ENCODE assay signal across 41 cellular contexts in the genomic region with DNA sequence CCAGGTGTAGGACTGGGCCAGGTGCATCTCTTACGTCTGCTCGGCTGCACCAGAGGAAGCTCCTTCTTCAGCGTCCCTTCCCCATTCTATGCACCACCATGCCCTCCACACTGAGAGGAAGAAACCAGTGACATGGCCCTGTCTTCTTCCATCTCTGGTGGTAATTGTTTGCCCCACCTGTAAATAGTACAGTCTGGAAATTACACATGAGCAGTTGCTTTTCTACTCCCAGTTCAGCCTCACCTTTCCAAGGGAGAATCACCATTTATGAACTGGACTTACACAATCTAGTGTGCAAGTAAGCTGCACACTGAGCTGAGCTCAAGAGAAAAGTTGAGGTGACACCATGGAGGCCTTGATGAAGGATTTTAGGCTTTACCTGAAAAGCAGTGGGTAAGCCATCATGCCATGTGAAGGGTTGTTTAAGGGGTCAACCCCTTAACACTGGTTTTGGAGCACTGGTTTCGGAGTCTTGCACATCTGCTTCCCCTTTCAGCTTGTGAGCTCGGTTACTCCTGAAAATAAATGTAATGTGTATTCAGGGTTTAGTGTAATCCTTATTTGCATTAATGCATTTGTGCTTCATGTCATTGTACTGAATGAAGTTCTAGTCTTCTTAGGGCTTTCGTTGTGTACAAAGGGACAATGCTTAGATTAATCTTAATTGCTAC. TPM values are rescaled to one million over a fixed set of nuclear protein-coding genes. Genes with fewer than 3 reads are reported as not detected.
"Had no signal": no experiment of that assay in that cellular context is flagged by ENCODE, and none has a peak within 500 bp of the region (broad histone marks: within the 10 kb centered on the region; RNA-seq: fewer than 3 reads in every experiment).

No MANE protein-coding gene starts in this region.

- H3K27ac ChIP-seq: adrenal gland, breast epithelium, esophagus squamous epithelium, gastroesophageal sphincter, heart right ventricle had no signal

- FAIRE-seq: colon had no signal

- H3K9me3 Mint-ChIP-seq: activated CD4-positive, alpha-beta T cell treated with anti-CD3 and anti-CD28 coated beads, Interleukin-2, amount 10 ng/mL, durations not matched to agents 24 days and 14 days; activated naive CD4-positive, alpha-beta T cell treated with anti-CD3 and anti-CD28 coated beads for 36 hours; activated naive CD4-positive, alpha-beta T cell treated with anti-CD3 and anti-CD28 coated beads, Interleukin-2, amount 50 U/mL, for 24 hours; activated naive CD8-positive, alpha-beta T cell treated with anti-CD3 and anti-CD28 coated beads, Interleukin-2, amount 50 U/mL, for 24 hours; activated T-helper 1 cell treated with anti-CD3 and anti-CD28 coated beads, Interleukin-12 subunit alpha, Interleukin-12 subunit beta, Interleukin-2, Interleukin-4 antibody, amounts not matched to agents 30 ng/mL and 10 ng/mL and 1 ng/mL, durations not matched to agents 14 hours and 24 hours and 36 hours; activated T-helper 2 cell treated with anti-CD3 and anti-CD28 coated beads, Interferon-gamma antibody, Interleukin-2, Interleukin-4, amounts not matched to agents 10 μg/mL and 5 μg/mL and 100 μg/mL, durations not matched to agents 14 hours and 24 hours and 36 hours; T-helper 1 cell treated with Interleukin-12 subunit alpha and Interleukin-12 subunit beta and Interleukin-4 antibody, amounts not matched to agents 30 μg/mL and 1 μg/mL, for 36 hours had no signal

- ATAC-seq: activated CD4-positive, alpha-beta T cell treated with anti-CD3 and anti-CD28 coated beads for 36 hours; activated CD8-positive, alpha-beta memory T cell treated with anti-CD3 and anti-CD28 coated beads, Interleukin-2, amount 10 ng/mL, durations not matched to agents 7 days and 5 days; activated CD8-positive, alpha-beta T cell treated with anti-CD3 and anti-CD28 coated beads, Interleukin-2, amount 10 ng/mL, durations not matched to agents 7 days and 5 days; activated naive CD8-positive, alpha-beta T cell treated with anti-CD3 and anti-CD28 coated beads, Interleukin-2, amount 50 U/mL, for 24 hours; effector memory CD8-positive, alpha-beta T cell; gastroesophageal sphincter; heart right ventricle; T-cell had no signal

- H3K4me3 ChIP-seq: adrenal gland, breast epithelium, esophagus squamous epithelium, gastroesophageal sphincter, heart right ventricle had no signal

- H3K9me3 ChIP-seq: adrenal gland, breast epithelium, esophagus squamous epithelium, gastroesophageal sphincter, heart right ventricle had no signal

- H3K27me3 Mint-ChIP-seq: activated CD8-positive, alpha-beta memory T cell treated with anti-CD3 and anti-CD28 coated beads, Interleukin-2, amount 10 ng/mL, durations not matched to agents 7 days and 5 days had no signal

- H3K27me3 ChIP-seq: adrenal gland, esophagus squamous epithelium had no signal

- H3K36me3 ChIP-seq: adrenal gland, breast epithelium, esophagus squamous epithelium, gastroesophageal sphincter, heart right ventricle had no signal

- H3K36me3 Mint-ChIP-seq: activated CD4-positive, alpha-beta memory T cell treated with anti-CD3 and anti-CD28 coated beads for 36 hours; activated CD8-positive, alpha-beta memory T cell treated with anti-CD3 and anti-CD28 coated beads, Interleukin-2, amount 10 ng/mL, durations not matched to agents 7 days and 5 days; activated naive CD4-positive, alpha-beta T cell treated with anti-CD3 and anti-CD28 coated beads, Interleukin-2, amount 50 U/mL, for 24 hours; activated naive CD8-positive, alpha-beta T cell treated with anti-CD3 and anti-CD28 coated beads for 36 hours; brain; T-cell had no signal

- H3K4me3 Mint-ChIP-seq: activated CD4-positive, alpha-beta memory T cell treated with anti-CD3 and anti-CD28 coated beads for 36 hours; activated CD4-positive, alpha-beta T cell treated with anti-CD3 and anti-CD28 coated beads for 36 hours; activated CD4-positive, alpha-beta T cell treated with anti-CD3 and anti-CD28 coated beads, Interleukin-2, amount 10 ng/mL, durations not matched to agents 24 days and 14 days; activated CD8-positive, alpha-beta memory T cell treated with anti-CD3 and anti-CD28 coated beads, Interleukin-2, amount 10 ng/mL, durations not matched to agents 7 days and 5 days; activated CD8-positive, alpha-beta T cell treated with anti-CD3 and anti-CD28 coated beads, Interleukin-2, amount 10 ng/mL, durations not matched to agents 7 days and 5 days; activated naive CD4-positive, alpha-beta T cell treated with anti-CD3 and anti-CD28 coated beads for 36 hours; activated naive CD4-positive, alpha-beta T cell treated with anti-CD3 and anti-CD28 coated beads, Interleukin-2, amount 50 U/mL, for 24 hours; activated naive CD8-positive, alpha-beta T cell treated with anti-CD3 and anti-CD28 coated beads for 36 hours; activated naive CD8-positive, alpha-beta T cell treated with anti-CD3 and anti-CD28 coated beads, Interleukin-2, amount 50 U/mL, for 24 hours; activated T-helper 1 cell treated with anti-CD3 and anti-CD28 coated beads, Interleukin-12 subunit alpha, Interleukin-12 subunit beta, Interleukin-2, Interleukin-4 antibody, amounts not matched to agents 30 ng/mL and 10 ng/mL and 1 ng/mL, durations not matched to agents 14 hours and 24 hours and 36 hours; brain; effector memory CD8-positive, alpha-beta T cell; T-cell; T-helper 1 cell treated with Interleukin-12 subunit alpha and Interleukin-12 subunit beta and Interleukin-4 antibody, amounts not matched to agents 30 μg/mL and 1 μg/mL, for 36 hours had no signal

- H3K4me1 ChIP-seq: adrenal gland, breast epithelium, esophagus squamous epithelium, gastroesophageal sphincter, heart right ventricle had no signal

- DNase-seq: activated CD4-positive, alpha-beta memory T cell treated with anti-CD3 and anti-CD28 coated beads for 36 hours; activated CD4-positive, alpha-beta T cell treated with anti-CD3 and anti-CD28 coated beads for 36 hours; activated CD4-positive, alpha-beta T cell treated with anti-CD3 and anti-CD28 coated beads, Interleukin-2, amount 10 ng/mL, durations not matched to agents 24 days and 14 days; activated CD4-positive, CD25-positive, alpha-beta regulatory T cell; activated CD4-positive, CD25-positive, alpha-beta regulatory T cell treated with anti-CD3 and anti-CD28 coated beads, Interleukin-2, amount 50 U/mL, for 72 hours; activated CD8-positive, alpha-beta memory T cell treated with anti-CD3 and anti-CD28 coated beads, Interleukin-2, amount 10 ng/mL, durations not matched to agents 7 days and 5 days; activated CD8-positive, alpha-beta memory T cell treated with anti-CD3 and anti-CD28 coated beads, Interleukin-2, amount 50 U/mL, for 4 hours; activated CD8-positive, alpha-beta T cell treated with anti-CD3 and anti-CD28 coated beads, Interleukin-2, amount 10 ng/mL, durations not matched to agents 7 days and 5 days; activated effector memory CD4-positive, alpha-beta T cell treated with anti-CD3 and anti-CD28 coated beads, Interleukin-2, amount 50 U/mL, for 16 hours; activated naive CD4-positive, alpha-beta T cell treated with anti-CD3 and anti-CD28 coated beads for 36 hours; activated naive CD8-positive, alpha-beta T cell treated with anti-CD3 and anti-CD28 coated beads for 36 hours; activated naive CD8-positive, alpha-beta T cell treated with anti-CD3 and anti-CD28 coated beads, Interleukin-2, amount 50 U/mL, for 24 hours; activated T-cell treated with anti-CD3 and anti-CD28 coated beads, Interleukin-2, amount 50 U/mL, for 1 hour; activated T-cell treated with anti-CD3 and anti-CD28 coated beads, Interleukin-2, amount 50 U/mL, for 48 hours; adrenal gland; amygdala; aorta; caudate nucleus; cortex of kidney; dermis blood vessel endothelial cell; effector CD4-positive, alpha-beta T cell; effector memory CD8-positive, alpha-beta T cell; erythroblast; esophagus squamous epithelium; foreskin melanocyte; heart right ventricle; T-cell; T1000 had no signal

- H3K4me1 Mint-ChIP-seq: activated CD4-positive, alpha-beta T cell treated with anti-CD3 and anti-CD28 coated beads for 36 hours; activated CD4-positive, alpha-beta T cell treated with anti-CD3 and anti-CD28 coated beads, Interleukin-2, amount 10 ng/mL, durations not matched to agents 24 days and 14 days; activated CD8-positive, alpha-beta memory T cell treated with anti-CD3 and anti-CD28 coated beads, Interleukin-2, amount 10 ng/mL, durations not matched to agents 7 days and 5 days; activated naive CD4-positive, alpha-beta T cell treated with anti-CD3 and anti-CD28 coated beads, Interleukin-2, amount 50 U/mL, for 24 hours; activated naive CD8-positive, alpha-beta T cell treated with anti-CD3 and anti-CD28 coated beads for 36 hours; activated naive CD8-positive, alpha-beta T cell treated with anti-CD3 and anti-CD28 coated beads, Interleukin-2, amount 50 U/mL, for 24 hours; T-cell had no signal

- H3K27ac Mint-ChIP-seq: activated CD4-positive, alpha-beta memory T cell treated with anti-CD3 and anti-CD28 coated beads for 36 hours; activated CD4-positive, alpha-beta T cell treated with anti-CD3 and anti-CD28 coated beads for 36 hours; activated CD4-positive, alpha-beta T cell treated with anti-CD3 and anti-CD28 coated beads, Interleukin-2, amount 10 ng/mL, durations not matched to agents 24 days and 14 days; activated CD8-positive, alpha-beta memory T cell treated with anti-CD3 and anti-CD28 coated beads, Interleukin-2, amount 10 ng/mL, durations not matched to agents 7 days and 5 days; activated CD8-positive, alpha-beta T cell treated with anti-CD3 and anti-CD28 coated beads, Interleukin-2, amount 10 ng/mL, durations not matched to agents 7 days and 5 days; activated naive CD4-positive, alpha-beta T cell treated with anti-CD3 and anti-CD28 coated beads for 36 hours; activated naive CD4-positive, alpha-beta T cell treated with anti-CD3 and anti-CD28 coated beads, Interleukin-2, amount 50 U/mL, for 24 hours; activated naive CD8-positive, alpha-beta T cell treated with anti-CD3 and anti-CD28 coated beads for 36 hours; activated naive CD8-positive, alpha-beta T cell treated with anti-CD3 and anti-CD28 coated beads, Interleukin-2, amount 50 U/mL, for 24 hours; activated T-helper 1 cell treated with anti-CD3 and anti-CD28 coated beads, Interleukin-12 subunit alpha, Interleukin-12 subunit beta, Interleukin-2, Interleukin-4 antibody, amounts not matched to agents 30 ng/mL and 10 ng/mL and 1 ng/mL, durations not matched to agents 14 hours and 24 hours and 36 hours; activated T-helper 2 cell treated with anti-CD3 and anti-CD28 coated beads, Interferon-gamma antibody, Interleukin-2, Interleukin-4, amounts not matched to agents 10 μg/mL and 5 μg/mL and 100 μg/mL, durations not matched to agents 14 hours and 24 hours and 36 hours; brain; effector memory CD8-positive, alpha-beta T cell; T-cell; T-helper 1 cell treated with Interleukin-12 subunit alpha and Interleukin-12 subunit beta and Interleukin-4 antibody, amounts not matched to agents 30 μg/mL and 1 μg/mL, for 36 hours had no signal

RNA-seq across cellular contexts. Expression of gene ZNF536, which starts 22.4 kb away (rescaled TPM):
- total RNA-seq: activated CD4-positive, alpha-beta memory T cell treated with anti-CD3 and anti-CD28 coated beads for 36 hours; activated CD4-positive, alpha-beta T cell treated with anti-CD3 and anti-CD28 coated beads for 36 hours; activated CD4-positive, alpha-beta T cell treated with anti-CD3 and anti-CD28 coated beads, Interleukin-2, amount 10 ng/mL, durations not matched to agents 24 days and 14 days; activated CD8-positive, alpha-beta memory T cell treated with anti-CD3 and anti-CD28 coated beads for 36 hours; activated CD8-positive, alpha-beta memory T cell treated with anti-CD3 and anti-CD28 coated beads, Interleukin-2, amount 10 ng/mL, durations not matched to agents 7 days and 5 days; activated CD8-positive, alpha-beta T cell treated with anti-CD3 and anti-CD28 coated beads, Interleukin-2, amount 10 ng/mL, durations not matched to agents 7 days and 5 days; activated naive CD4-positive, alpha-beta T cell treated with anti-CD3 and anti-CD28 coated beads for 36 hours; activated naive CD8-positive, alpha-beta T cell treated with anti-CD3 and anti-CD28 coated beads for 36 hours; activated T-helper 1 cell treated with anti-CD3 and anti-CD28 coated beads, Interleukin-12 subunit alpha, Interleukin-12 subunit beta, Interleukin-2, Interleukin-4 antibody, amounts not matched to agents 30 ng/mL and 10 ng/mL and 1 ng/mL, durations not matched to agents 14 hours and 24 hours and 36 hours; activated T-helper 2 cell treated with anti-CD3 and anti-CD28 coated beads, Interferon-gamma antibody, Interleukin-2, Interleukin-4, amounts not matched to agents 10 μg/mL and 5 μg/mL and 100 μg/mL, durations not matched to agents 14 hours and 24 hours and 36 hours; chondrocyte; dermis blood vessel endothelial cell; fibroblast of villous mesenchyme; glomerular endothelial cell; T-helper 2 cell treated with Interferon-gamma antibody and Interleukin-4, amounts not matched to agents 100 ng/mL and 5 ng/mL, for 36 hours had no signal
